ENCODE assay signal across 16 cellular contexts in genomic region chr5:165616550-165617430, GRCh38.
DNase-seq lines count a peak whose midpoint lies in the region; ATAC-seq and TF ChIP-seq lines count a peak whose summit lies in the region.
"Had no signal": no experiment of that assay in that cellular context is flagged by ENCODE, and none has a peak within 500 bp of the region (broad histone marks: within the 10 kb centered on the region; RNA-seq: fewer than 3 reads in every experiment).

No MANE protein-coding gene starts in this region.

- intact Hi-C loops in mammary epithelial cell (cut with micrococcal nuclease), result no loop called here

- H3K27me3 ChIP-seq in mammary epithelial cell (ENCODE audit: insufficient read depth, low read length), result no peaks in the 10 kb centered on the region
- H3K27me3 ChIP-seq: transverse colon had no signal

- no peaks in the 10 kb centered on the region for H3K36me3 ChIP-seq in mammary epithelial cell (ENCODE audit: insufficient read depth, low read length)
- H3K36me3 ChIP-seq: transverse colon had no signal

- no peaks in the 10 kb centered on the region for H4K20me1 ChIP-seq in mammary epithelial cell (ENCODE audit: insufficient read depth, low read length)

- dilution Hi-C loops in mammary epithelial cell (cut with HindIII; ENCODE audit: low sequenced_read_pairs), result no loop called here

- BruUV-seq in mammary epithelial cell (replicated peaks; lab: Mats Ljungman, UMichigan), result no TSS peak

- no peak overlapping the region for H2AFZ ChIP-seq in mammary epithelial cell (ENCODE audit: low read depth, low read length)

- TF ChIP-seq CTCF in mammary epithelial cell (conservative IDR thresholded peaks at IDR 0.05 in 1 of 2, IDR thresholded peaks at IDR 0.05 in 1 of 2; ENCODE audit: extremely low read depth in 1 of 2, insufficient read depth in 1 of 2, low read depth in 1 of 2, low read length in 2 of 2), result no peak

- H3K4me1 ChIP-seq in mammary epithelial cell (ENCODE audit: insufficient read depth, low read length), result no peaks in the 10 kb centered on the region
- H3K4me1 ChIP-seq: transverse colon had no signal

- H3K79me2 ChIP-seq in mammary epithelial cell (ENCODE audit: insufficient read depth, low read length), result no peaks in the 10 kb centered on the region

- 0% methylated on average over 2 of the region's 2 CpGs for WGBS in mammary epithelial cell (ENCODE audit: low coverage, missing lambda C conversion rate)

- H3K9ac ChIP-seq in mammary epithelial cell (ENCODE audit: insufficient read depth, low read length), result no peak overlapping the region

- H3K4me3 ChIP-seq in mammary epithelial cell (replicated peaks in 1 of 3; ENCODE audit: insufficient read depth in 1 of 3, low read depth in 2 of 3, low read length in 3 of 3), result no peak overlapping the region
- H3K4me3 ChIP-seq: mucosa of descending colon, transverse colon had no signal

- in situ Hi-C loops in T47D (cut with HindIII; ENCODE audit: low pct_unique_long_range_greater_than_20kb, low sequenced_read_pairs), result no loop called here
- in situ Hi-C loops in mammary epithelial cell (cut with MboI; ENCODE audit: low sequenced_read_pairs in 2 of 2), result no loop called here

- DNase-seq in T47D (ENCODE audit: low read depth in 1 of 2, low spot score in 1 of 2) (peak; percentile 34 to 62), mammary epithelial cell (no peak), NOMO-1 treated with dmso at 0.1 percent for 144 hours (lab: John Stamatoyannopoulos, UW; ENCODE audit: unreplicated experiment) (peak; percentile 40), fibroblast of gingiva (ENCODE audit: low read depth) (peak; percentile 12), NCI-H526 treated with DMSO at 0.1 percent for 48 hours (lab: John Stamatoyannopoulos, UW) (no peak)
- DNase-seq: ACHN; cerebellar nuclear complex; immature natural killer cell; mucosa of descending colon; posterior cingulate gyrus; stimulated activated CD8-positive, alpha-beta memory T cell treated with anti-CD3 and anti-CD28 coated beads, Interleukin-4, amount 100 ng/mL, for 48 hours; transverse colon had no signal

- H3K27ac ChIP-seq in mammary epithelial cell (ENCODE audit: insufficient read depth, low read depth, low read length), result no peak overlapping the region
- H3K27ac ChIP-seq: transverse colon had no signal

- H3K9me3 ChIP-seq in mammary epithelial cell (replicated peaks; ENCODE audit: insufficient read depth, low read length), result no peaks in the 10 kb centered on the region
- H3K9me3 ChIP-seq: mucosa of descending colon, transverse colon had no signal

- no peak overlapping the region for H3K4me2 ChIP-seq in mammary epithelial cell (ENCODE audit: insufficient read depth, low read depth, low read length)

- ATAC-seq in GM21423 (IDR thresholded peaks at IDR 0.05; ENCODE audit: unreplicated experiment) (no peak), GM18498 (IDR thresholded peaks at IDR 0.05; ENCODE audit: unreplicated experiment) (no peak), HG02571 (IDR thresholded peaks at IDR 0.05; ENCODE audit: unreplicated experiment) (no peak)
- ATAC-seq: mucosa of descending colon, Right ventricle myocardium inferior had no signal

- CTCF ChIA-PET in mammary epithelial cell (lab: Charles Lee; ENCODE audit: low non-redundant PET), result no interaction called here

Comparison
In these comparisons a context has a peak if more than half of its experiments do, and no peak if none do; other contexts are left out.
1. DNase-seq: peak in T47D (2 of 2), NOMO-1 treated with dmso at 0.1 percent for 144 hours (single experiment) and fibroblast of gingiva (single experiment); none in mammary epithelial cell (single experiment) and NCI-H526 treated with DMSO at 0.1 percent for 48 hours (single experiment).